Comparison of ENCODE assay signal across 8 cellular contexts in genomic region chr16:4475880-4476790, GRCh38. TPM values are rescaled to one million over a fixed set of nuclear protein-coding genes. Genes with fewer than 3 reads are reported as not detected.
DNase-seq lines count a peak whose midpoint lies in the region; ATAC-seq, FAIRE-seq and TF ChIP-seq lines count a peak whose summit lies in the region.

Gene HMOX2 (plus strand): TSS chr16:4476398. CDS start chr16:4505525, 29,127 bp downstream.

- no peaks in the 10 kb centered on the region for H3K9me3 ChIP-seq in left ventricle myocardium inferior (replicated peaks)
- no peaks in the 10 kb centered on the region for H3K9me3 ChIP-seq in psoas muscle

- intact Hi-C loops in T-helper 1 cell treated with Interleukin-12 subunit alpha and Interleukin-12 subunit beta and Interleukin-4 antibody, amounts not matched to agents 30 ng/mL and 1 ng/mL, for 36 hours (cut with micrococcal nuclease) = loop anchor here (1.0 to 5.0 kb wide), 15 partner anchors 12 to 483 kb away; partner anchors contain the start of genes ANKS3, CDIP1, DNAAF8 and DNAJA3
- intact Hi-C loops in left ventricle myocardium inferior (cut with micrococcal nuclease) (no loop called here), psoas muscle (cut with DNase I) (loop anchor here in 1 of 2 donors (10.0 kb wide), 1 partner anchor 51 kb away; the partner anchor contains the start of gene DNAJA3)

- H3K4me3 ChIP-seq in left ventricle myocardium inferior = peak within 1 kb of the TSS; percentile 100
- peak within 1 kb of the TSS; percentile 94 for H3K4me3 ChIP-seq in psoas muscle

- H3K4me1 ChIP-seq in left ventricle myocardium inferior (peaks cover 58% of the 10 kb centered on the region), psoas muscle (peaks cover 11% of the 10 kb centered on the region)

- no peaks in the 10 kb centered on the region for H3K36me3 ChIP-seq in left ventricle myocardium inferior
- H3K36me3 ChIP-seq in psoas muscle (ENCODE audit: insufficient read depth in 1 of 2, low read depth in 1 of 2) = no peaks in the 10 kb centered on the region

- no peaks in the 10 kb centered on the region for H3K27me3 ChIP-seq in left ventricle myocardium inferior (ENCODE audit: low read depth)
- H3K27me3 ChIP-seq in psoas muscle (ENCODE audit: insufficient read depth in 3 of 3, low read length in 2 of 3) = peaks cover 0 to 14% (median 0%) of the 10 kb centered on the region in 3 donors

- peak; percentile 98 for DNase-seq in GM13976 (ENCODE audit: low spot score)
- peak; percentile 61 for DNase-seq in NCI-H1436 treated with DMSO at 0.1 percent for 48 hours (lab: John Stamatoyannopoulos, UW)
- peak; percentile 72 for DNase-seq in amniotic stem cell (lab: John Stamatoyannopoulos, UW)
- peak; percentile 93 for DNase-seq in left ventricle myocardium inferior
- peak; percentile 92 to 96 for DNase-seq in psoas muscle
- DNase-seq in urothelium cell line (ENCODE audit: low spot score) = peak; percentile 97

- peak; percentile 79 for ATAC-seq in HG02852 (IDR thresholded peaks at IDR 0.05; ENCODE audit: unreplicated experiment)
- peak; percentile 98 to 99 (median 98) for ATAC-seq in psoas muscle

- FAIRE-seq in urothelium cell line (lab: Jason Lieb, UNC) = peak; percentile 97

- peak within 1 kb of the TSS; percentile 98 for H3K27ac ChIP-seq in left ventricle myocardium inferior (replicated peaks)
- peak within 1 kb of the TSS; percentile 89 for H3K27ac ChIP-seq in psoas muscle

- WGBS in psoas muscle, 3 donors = 8 to 9% (median 8%) methylated on average over 56 to 70 of the region's 70 CpGs

- TF ChIP-seq CTCF in GM13976 (IDR thresholded peaks at IDR 0.05; ENCODE audit: borderline replicate concordance, control extremely low read depth, extremely low read depth, insufficient read depth, missing control alignments) (peak; percentile 63), left ventricle myocardium inferior (IDR thresholded peaks at IDR 0.05; ENCODE audit: borderline replicate concordance) (peak; percentile 52), psoas muscle (IDR thresholded peaks at IDR 0.05) (peak; percentile 38)

- in situ Hi-C loops in GM13976 (cut with MboI; ENCODE audit: low sequenced_read_pairs, unreplicated experiment) = no loop called here

RNA-seq across cellular contexts. Expression of gene HMOX2, which starts in this region (rescaled TPM):
- total RNA-seq in T-helper 1 cell treated with Interleukin-12 subunit alpha and Interleukin-12 subunit beta and Interleukin-4 antibody, amounts not matched to agents 30 ng/mL and 1 ng/mL, for 36 hours = 74.5 and 77.9 TPM in 2 replicates
- 115 TPM for total RNA-seq in left ventricle myocardium inferior
- total RNA-seq in psoas muscle = 10 to 100 TPM; 20.8 to 26.6 (median 22.6) TPM
- polyA plus RNA-seq in psoas muscle = 10 to 100 TPM; 22.2 to 49.0 (median 23.8) TPM

Comparison
In these comparisons a context has a peak if more than half of its experiments do, and no peak if none do; other contexts are left out.
1. Peak in every context shown above with its lines: DNase-seq, ATAC-seq, H3K4me3 ChIP-seq and H3K27ac ChIP-seq.